ENCODE assay signal across 20 cellular contexts in the genomic region with DNA sequence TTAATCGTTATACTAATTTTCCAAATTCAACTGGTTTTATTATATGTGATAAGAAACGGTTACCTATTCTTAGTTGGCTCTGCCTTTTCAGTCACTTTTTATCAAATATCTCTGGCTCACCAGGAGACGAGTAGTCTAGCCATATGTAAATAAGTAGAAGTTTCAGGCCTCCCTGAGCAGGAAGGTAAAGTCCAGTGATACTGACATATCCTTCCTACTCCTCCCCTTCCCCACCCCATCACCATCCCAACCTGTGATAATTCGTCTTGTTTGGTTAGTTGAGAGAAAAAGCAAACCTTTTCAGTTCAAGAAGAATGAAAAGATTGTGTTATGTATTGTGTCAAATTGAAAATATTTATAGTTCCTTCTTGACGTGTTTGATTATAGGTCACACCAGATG. TPM values are rescaled to one million over a fixed set of nuclear protein-coding genes. Genes with fewer than 3 reads are reported as not detected.
DNase-seq lines count a peak whose midpoint lies in the region; ATAC-seq, FAIRE-seq and TF ChIP-seq lines count a peak whose summit lies in the region.
"Had no signal": no experiment of that assay in that cellular context is flagged by ENCODE, and none has a peak within 500 bp of the region (broad histone marks: within the 10 kb centered on the region; RNA-seq: fewer than 3 reads in every experiment).

No MANE protein-coding gene starts in this region.

- no peaks in the 10 kb centered on the region for H3K9me3 ChIP-seq in HepG2 (ENCODE audit: low read length)
- no peaks in the 10 kb centered on the region for H3K9me3 ChIP-seq in right lobe of liver
- no peaks in the 10 kb centered on the region for H3K9me3 ChIP-seq in hepatocyte (ENCODE audit: low read depth)
- H3K9me3 ChIP-seq: Caco-2 had no signal

- H3K4me2 ChIP-seq in HepG2 (ENCODE audit: low read depth, low read length) (no peak overlapping the region), hepatocyte (no peak overlapping the region)

- peak overlapping the region; percentile 2 for H3K27ac ChIP-seq in HepG2 (ENCODE audit: extremely low read length, insufficient read depth, low read length)
- no peak overlapping the region for H3K27ac ChIP-seq in right lobe of liver
- H3K27ac ChIP-seq in hepatocyte, result peak overlapping the region; percentile 57
- H3K27ac ChIP-seq: HL-60 had no signal

- ATAC-seq in HepG2 (peak; percentile 84), right lobe of liver (no peak), GM21367 (IDR thresholded peaks at IDR 0.05; ENCODE audit: unreplicated experiment) (no peak), sciatic nerve (no peak)

- in situ Hi-C loops in HepG2 (cut with HindIII; ENCODE audit: extremely low pct_ligation_motif_present, low pct_unique_long_range_greater_than_20kb), result no loop called here

- DNase-seq in HepG2 (ENCODE audit: low spot score) (peak; percentile 72), right lobe of liver (no peak), H54 (ENCODE audit: insufficient read length, low spot score) (no peak), hepatocyte (ENCODE audit: low spot score) (peak; percentile 39), GM20000 (ENCODE audit: low spot score) (no peak), RPMI8226 (no peak), sciatic nerve (ENCODE audit: low spot score) (no peak)
- DNase-seq: ACHN; C1 segment of cervical spinal cord; Caco-2; CD4-positive, alpha-beta T cell; DMS53; GF-D8; HCEC 1CT; HFFc6; IMR-90; KBM-7 had no signal

- H4K20me1 ChIP-seq in HepG2 (ENCODE audit: insufficient read depth, low read length) (no peaks in the 10 kb centered on the region), hepatocyte (ENCODE audit: insufficient read depth, poor library complexity, severe bottlenecking) (no peaks in the 10 kb centered on the region)

- H3K36me3 ChIP-seq in HepG2 (replicated peaks in 1 of 2; ENCODE audit: control insufficient read depth in 1 of 2, insufficient read depth in 2 of 2, low read length in 2 of 2) (peaks cover 4 to 37% of the 10 kb centered on the region in 2 experiments), right lobe of liver (peaks cover 0 to 16% (median 14%) of the 10 kb centered on the region in 4 donors), hepatocyte (replicated peaks; ENCODE audit: insufficient read depth, low read depth) (peaks cover 4% of the 10 kb centered on the region)

- H3K4me1 ChIP-seq in HepG2 (ENCODE audit: insufficient read depth, low read length), result peaks cover 48% of the 10 kb centered on the region
- H3K4me1 ChIP-seq in right lobe of liver, result peaks cover 0 to 23% (median 2%) of the 10 kb centered on the region in 4 donors
- peaks cover 8% of the 10 kb centered on the region for H3K4me1 ChIP-seq in hepatocyte (ENCODE audit: insufficient read depth)

- H2AFZ ChIP-seq in HepG2 (ENCODE audit: low read length) (no peak overlapping the region), hepatocyte (no peak overlapping the region)

- no peak overlapping the region for H3K4me3 ChIP-seq in HepG2 (replicated peaks in 1 of 3; ENCODE audit: insufficient read depth in 1 of 3, low read depth in 2 of 3, low read length in 3 of 3)
- H3K4me3 ChIP-seq in right lobe of liver, result no peak overlapping the region
- H3K4me3 ChIP-seq in hepatocyte, result no peak overlapping the region

- H3K27me3 ChIP-seq in HepG2 (ENCODE audit: control insufficient read depth in 1 of 2, insufficient read depth in 2 of 2, low read length in 2 of 2), result no peaks in the 10 kb centered on the region
- H3K27me3 ChIP-seq in right lobe of liver, result no peaks in the 10 kb centered on the region
- H3K27me3 ChIP-seq in hepatocyte, result no peaks in the 10 kb centered on the region

- peak; percentile 58 for FAIRE-seq in HepG2 (lab: Jason Lieb, UNC)
- FAIRE-seq in H54 (lab: Jason Lieb, UNC), result peak; percentile 88
- FAIRE-seq: H1 had no signal

- TF ChIP-seq POLR2A in HepG2 (IDR thresholded peaks at IDR 0.05; ENCODE audit: insufficient read depth in 1 of 2, low read depth in 2 of 2, low read length in 2 of 2), result no peak
- TF ChIP-seq POLR2A in right lobe of liver (IDR thresholded peaks at IDR 0.05), result no peak
- TF ChIP-seq POLR2A in H54 (IDR thresholded peaks at IDR 0.05; ENCODE audit: low read depth, low read length), result no peak

- no TSS peak for BruUV-seq in HepG2 (replicated peaks; lab: Mats Ljungman, UMichigan)

- POLR2A ChIA-PET in HepG2 (lab: Yijun Ruan, JAX), result no interaction called here

- TF ChIP-seq RAD21 in HepG2 (CRISPR knock-in tag; IDR thresholded peaks at IDR 0.05), result no peak

- TF ChIP-seq EP300 in HepG2 (IDR thresholded peaks at IDR 0.05; ENCODE audit: low read depth in 2 of 2, low read length in 2 of 2), result peak in 1 of 2 experiments; percentile 63; a peak in 1 of 4 replicates
- no peak for TF ChIP-seq EP300 in HepG2 (CRISPR knock-in tag; IDR thresholded peaks at IDR 0.05; ENCODE audit: borderline replicate concordance)

- TF ChIP-seq CTCF in HepG2 (CRISPR knock-in tag; IDR thresholded peaks at IDR 0.05), result no peak
- TF ChIP-seq CTCF in right lobe of liver (IDR thresholded peaks at IDR 0.05), result no peak
- TF ChIP-seq CTCF in hepatocyte (IDR thresholded peaks at IDR 0.05; ENCODE audit: poor library complexity), result no peak
- no peak for TF ChIP-seq CTCF in GM20000 (IDR thresholded peaks at IDR 0.05; ENCODE audit: extremely low read depth, missing control alignments)

- 30% methylated on average over 5 of the region's 5 CpGs for WGBS in HepG2 (ENCODE audit: low lambda C conversion rate)
- WGBS in right lobe of liver (ENCODE audit: insufficient coverage, low coverage, low lambda C conversion rate, missing lambda C conversion rate), result 54% methylated on average over 5 of the region's 5 CpGs
- 64% methylated on average over 5 of the region's 5 CpGs for WGBS in hepatocyte (ENCODE audit: low lambda C conversion rate, missing lambda C conversion rate)

- no peak overlapping the region for H3K9ac ChIP-seq in HepG2 (ENCODE audit: insufficient read depth, low read depth, low read length)

- H3K9me2 ChIP-seq in hepatocyte (replicated peaks; ENCODE audit: insufficient read depth), result no peaks in the 10 kb centered on the region

- intact Hi-C loops in HepG2 (cut with micrococcal nuclease; ENCODE audit: unreplicated experiment), result no loop called here
- intact Hi-C loops in right lobe of liver (cut with DNase I), result no loop called here
- intact Hi-C loops in sciatic nerve (cut with DNase I), result no loop called here

- CTCF ChIA-PET in HepG2 (lab: Yijun Ruan, JAX; ENCODE audit: low intra/inter-chr PET ratio, low total read pairs), result no interaction called here

- H3K79me2 ChIP-seq in HepG2 (ENCODE audit: insufficient read depth, low read length) (no peaks in the 10 kb centered on the region), hepatocyte (peaks cover 2% of the 10 kb centered on the region)

RNA-seq across cellular contexts. Expression of a gene that starts 51.3 kb away (rescaled TPM):
- total RNA-seq in HepG2 (2016; rRNA removed; fragmentation: Illumina TruSeq; extraction: Trizol) (9.6 and 14.5 TPM in 2 replicates), right lobe of liver (10 to 100 TPM; 38.1 to 56.8 (median 46.4) TPM), hepatocyte (10.0 TPM in 2 replicates), sciatic nerve (7.8 TPM)
- total RNA-seq in HepG2 (2016; cell fraction: cytosol; rRNA removed; fragmentation: Illumina TruSeq; extraction: Trizol; ENCODE audit: low read depth), result 2.0 and 2.9 TPM in 2 replicates
- total RNA-seq in HepG2 (2016; cell fraction: insoluble cytoplasmic fraction; rRNA removed; fragmentation: Illumina TruSeq; extraction: Trizol), result 9.5 and 15.4 TPM in 2 replicates
- 3.3 and 3.6 TPM in 2 replicates for total RNA-seq in HepG2 (2016; cell fraction: membrane; rRNA removed; fragmentation: Illumina TruSeq; extraction: Trizol)
- 6.5 and 8.3 TPM in 2 replicates for total RNA-seq in HepG2 (2016; cell fraction: nucleus; rRNA removed; fragmentation: Illumina TruSeq; extraction: Trizol)
- polyA plus RNA-seq in HepG2 (2011; rRNA removed) (10.7 and 12.7 TPM in 2 replicates), hepatocyte (11.4 and 12.1 TPM in 2 replicates)
- 5.3 and 10.1 TPM in 2 replicates for polyA plus RNA-seq in HepG2 (2011; cell fraction: cytosol; rRNA removed)
- 10.8 and 13.7 TPM in 2 replicates for polyA plus RNA-seq in HepG2 (2011; cell fraction: nucleus; rRNA removed)
- 13.3 and 18.6 TPM in 2 replicates for polyA plus RNA-seq in HepG2 (2012)
- polyA plus RNA-seq in HepG2 (2016; cell fraction: cytosol; fragmentation: Illumina TruSeq; extraction: Trizol; ENCODE audit: low read depth), result 2.8 and 3.7 TPM in 2 replicates
- 21.4 and 21.5 TPM in 2 replicates for polyA plus RNA-seq in HepG2 (2016; cell fraction: insoluble cytoplasmic fraction; fragmentation: Illumina TruSeq; extraction: Trizol; ENCODE audit: low read depth)
- polyA plus RNA-seq in HepG2 (2016; cell fraction: membrane; fragmentation: Illumina TruSeq; extraction: Trizol; ENCODE audit: low read depth), result 4.2 and 5.1 TPM in 2 replicates
- polyA plus RNA-seq in HepG2 (2016; cell fraction: nucleus; fragmentation: Illumina TruSeq; extraction: Trizol; ENCODE audit: insufficient read depth, low read depth), result 12.2 and 12.3 TPM in 2 replicates
- polyA minus RNA-seq in HepG2 (2011; rRNA and poly(A)+ RNA removed; ENCODE audit: low replicate concordance), result 1.0 and 3.9 TPM in 2 replicates
- polyA minus RNA-seq in HepG2 (2011; cell fraction: cytosol; rRNA and poly(A)+ RNA removed), result 4.7 and 5.9 TPM in 2 replicates
- polyA minus RNA-seq in HepG2 (2011; cell fraction: nucleus; rRNA and poly(A)+ RNA removed), result 18.8 and 21.1 TPM in 2 replicates

RNA-seq across cellular contexts. Expression of a gene that starts 53.9 kb away (rescaled TPM):
- total RNA-seq in HepG2 (2016; rRNA removed; fragmentation: Illumina TruSeq; extraction: Trizol), result 74.2 and 123 TPM in 2 replicates
- 7.8 and 10.3 TPM in 2 replicates for total RNA-seq in HepG2 (2016; cell fraction: cytosol; rRNA removed; fragmentation: Illumina TruSeq; extraction: Trizol; ENCODE audit: low read depth)
- 66.7 and 127 TPM in 2 replicates for total RNA-seq in HepG2 (2016; cell fraction: insoluble cytoplasmic fraction; rRNA removed; fragmentation: Illumina TruSeq; extraction: Trizol)
- total RNA-seq in HepG2 (2016; cell fraction: membrane; rRNA removed; fragmentation: Illumina TruSeq; extraction: Trizol), result 20.6 and 26.5 TPM in 2 replicates
- total RNA-seq in HepG2 (2016; cell fraction: nucleus; rRNA removed; fragmentation: Illumina TruSeq; extraction: Trizol), result 119 and 147 TPM in 2 replicates
- polyA plus RNA-seq in HepG2 (2011; rRNA removed), result 80.5 and 94.1 TPM in 2 replicates
- polyA plus RNA-seq in HepG2 (2011; cell fraction: cytosol; rRNA removed), result 48.2 and 89.3 TPM in 2 replicates
- 21.5 and 29.4 TPM in 2 replicates for polyA plus RNA-seq in HepG2 (2011; cell fraction: nucleus; rRNA removed)
- 98.2 and 106 TPM in 2 replicates for polyA plus RNA-seq in HepG2 (2012)
- 5.2 and 6.0 TPM in 2 replicates for polyA plus RNA-seq in HepG2 (2016; cell fraction: cytosol; fragmentation: Illumina TruSeq; extraction: Trizol; ENCODE audit: low read depth)
- 56.6 and 59.1 TPM in 2 replicates for polyA plus RNA-seq in HepG2 (2016; cell fraction: insoluble cytoplasmic fraction; fragmentation: Illumina TruSeq; extraction: Trizol; ENCODE audit: low read depth)
- polyA plus RNA-seq in HepG2 (2016; cell fraction: membrane; fragmentation: Illumina TruSeq; extraction: Trizol; ENCODE audit: low read depth), result 12.1 and 14.1 TPM in 2 replicates
- polyA plus RNA-seq in HepG2 (2016; cell fraction: nucleus; fragmentation: Illumina TruSeq; extraction: Trizol; ENCODE audit: insufficient read depth, low read depth), result 114 and 122 TPM in 2 replicates
- polyA minus RNA-seq in HepG2 (2011; rRNA and poly(A)+ RNA removed; ENCODE audit: low replicate concordance), result 60.8 and 81.5 TPM in 2 replicates
- polyA minus RNA-seq in HepG2 (2011; cell fraction: cytosol; rRNA and poly(A)+ RNA removed), result 134 and 137 TPM in 2 replicates
- polyA minus RNA-seq in HepG2 (2011; cell fraction: nucleus; rRNA and poly(A)+ RNA removed), result 65.5 and 71.9 TPM in 2 replicates
- total RNA-seq in right lobe of liver, result 100 to 1,000 TPM in 1 of 6 experiments, 10 to 100 TPM in 5; 83.6 to 102 (median 92.2) TPM
- total RNA-seq in hepatocyte, result 272 and 280 TPM in 2 replicates
- polyA plus RNA-seq in hepatocyte, result 160 and 184 TPM in 2 replicates
- 84.3 TPM for total RNA-seq in sciatic nerve

Comparison
In these comparisons a context has a peak if more than half of its experiments do, and no peak if none do; other contexts are left out.
1. DNase-seq: peak in HepG2 (single experiment) and hepatocyte (single experiment); none in right lobe of liver (0 of 3), H54 (single experiment), GM20000 (single experiment), RPMI8226 (single experiment) and sciatic nerve (single experiment).
2. H3K27ac ChIP-seq: peak in HepG2 (single experiment) and hepatocyte (single experiment); none in right lobe of liver (0 of 3).